ENCODE assay signal across 10 cellular contexts in the genomic region with DNA sequence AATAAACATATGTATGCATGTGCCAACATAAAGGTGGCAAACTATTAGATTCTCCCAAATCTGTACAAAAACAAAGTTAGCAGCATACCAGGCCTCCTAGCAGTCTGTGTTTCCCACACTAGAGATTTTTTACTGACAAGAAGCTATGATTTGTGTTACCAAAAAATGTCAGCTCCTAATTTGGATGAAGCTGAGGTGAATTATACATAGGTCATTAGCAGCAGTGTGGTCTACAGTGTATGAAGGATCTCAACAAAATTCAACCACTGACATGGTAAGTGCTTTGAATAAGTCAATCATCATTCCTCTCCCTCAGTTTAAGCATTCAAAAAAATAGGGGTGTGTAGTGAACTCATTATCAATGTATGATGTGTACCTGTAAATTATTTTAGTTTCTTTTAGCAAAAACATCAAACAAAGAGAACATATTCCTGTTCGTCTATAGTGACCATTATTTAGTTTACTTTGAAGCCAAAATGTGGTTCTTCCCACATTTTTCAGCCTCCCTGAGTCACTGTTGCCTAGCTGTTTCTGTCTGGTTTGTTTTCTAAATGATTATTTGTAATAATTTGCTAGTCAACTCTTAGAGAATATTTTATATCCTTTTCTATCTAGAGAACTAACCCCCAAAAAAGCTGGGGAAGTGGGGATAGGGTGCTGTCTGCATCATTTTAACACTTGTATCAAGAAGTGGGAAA.
"Had no signal": no experiment of that assay in that cellular context is flagged by ENCODE, and none has a peak within 500 bp of the region (broad histone marks: within the 10 kb centered on the region; RNA-seq: fewer than 3 reads in every experiment).

No MANE protein-coding gene starts in this region.

- H3K4me3 Mint-ChIP-seq: activated CD4-positive, alpha-beta memory T cell treated with anti-CD3 and anti-CD28 coated beads for 36 hours; activated naive CD8-positive, alpha-beta T cell; activated T-cell treated with anti-CD3 and anti-CD28 coated beads, Interleukin-2, amount 50 U/mL, for 4 hours; stimulated activated memory B cell treated with anti-CD40 and anti-IgM and Interleukin-4, amounts not matched to agents 10 μg/mL and 1 μg/mL and 100 μg/mL, for 72 hours had no signal

- H3K36me3 Mint-ChIP-seq: activated CD4-positive, alpha-beta memory T cell treated with anti-CD3 and anti-CD28 coated beads for 36 hours; activated naive CD8-positive, alpha-beta T cell; stimulated activated memory B cell treated with anti-CD40 and anti-IgM and Interleukin-4, amounts not matched to agents 10 μg/mL and 1 μg/mL and 100 μg/mL, for 72 hours had no signal

- H3K4me3 ChIP-seq: right atrium auricular region, tibial nerve had no signal

- ATAC-seq: activated T-cell treated with anti-CD3 and anti-CD28 coated beads, Interleukin-2, amount 50 U/mL, for 4 hours; stimulated activated memory B cell treated with anti-CD40 and anti-IgM and Interleukin-4, amounts not matched to agents 10 μg/mL and 1 μg/mL and 100 μg/mL, for 72 hours had no signal

- H3K4me1 Mint-ChIP-seq: stimulated activated memory B cell treated with anti-CD40 and anti-IgM and Interleukin-4, amounts not matched to agents 10 μg/mL and 1 μg/mL and 100 μg/mL, for 72 hours had no signal

- DNase-seq: activated CD4-positive, alpha-beta memory T cell treated with anti-CD3 and anti-CD28 coated beads for 36 hours; activated effector memory CD4-positive, alpha-beta T cell treated with anti-CD3 and anti-CD28 coated beads, Interleukin-2, amount 50 U/mL, for 16 hours; activated T-cell treated with anti-CD3 and anti-CD28 coated beads, Interleukin-2, amount 50 U/mL, for 4 hours; amygdala; hippocampal formation; kidney glomerular epithelial cell had no signal

- H3K27ac Mint-ChIP-seq: activated CD4-positive, alpha-beta memory T cell treated with anti-CD3 and anti-CD28 coated beads for 36 hours; activated naive CD8-positive, alpha-beta T cell; stimulated activated memory B cell treated with anti-CD40 and anti-IgM and Interleukin-4, amounts not matched to agents 10 μg/mL and 1 μg/mL and 100 μg/mL, for 72 hours had no signal
